In the genomic region with DNA sequence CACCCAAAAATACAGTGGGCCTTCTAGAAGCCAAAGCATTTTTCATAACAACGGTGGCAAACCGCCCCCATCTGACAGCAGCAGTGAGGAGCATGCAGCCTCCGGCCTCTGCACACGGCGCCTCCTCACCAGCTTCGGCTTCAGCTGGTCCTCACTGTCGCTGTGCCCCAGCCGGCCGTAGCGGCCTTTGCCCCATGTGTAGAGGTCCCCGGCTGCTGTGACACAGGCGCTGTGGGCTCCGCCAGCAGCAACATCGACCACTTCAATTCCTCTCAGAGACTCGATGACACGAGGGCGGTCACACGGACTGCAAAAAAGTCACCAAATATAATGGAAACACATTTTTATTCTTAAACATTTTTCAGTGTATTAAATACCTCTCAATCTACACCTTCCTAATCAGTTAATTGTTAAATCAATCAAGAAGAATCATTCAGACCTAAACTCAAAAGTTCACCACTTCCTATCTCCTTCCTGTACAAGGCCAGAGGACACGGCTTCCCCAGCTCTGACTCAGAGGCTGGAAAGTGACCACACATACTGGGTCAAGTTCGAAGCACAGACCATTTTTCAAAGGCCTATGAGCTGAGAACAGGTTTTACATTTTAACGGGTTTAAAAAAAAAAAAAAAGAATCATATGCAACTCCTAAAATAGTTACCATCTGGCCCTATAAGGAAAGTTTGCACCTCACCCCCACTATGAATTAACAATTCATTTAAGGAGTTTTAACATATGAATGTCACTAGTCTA, we compare ENCODE assay signal across 1 cellular context.
TF ChIP-seq lines count a peak whose summit lies in the region.

No MANE protein-coding gene starts in this region.

TF ChIP-seq in WTC11, 78 proteins besides CTCF, POLR2A, EP300 and RAD21 (continued from another document):
- TF ChIP-seq ZBTB43 (CRISPR knock-in tag; IDR thresholded peaks at IDR 0.05) (no peak), ZNF396 (CRISPR knock-in tag; IDR thresholded peaks at IDR 0.05; ENCODE audit: borderline replicate concordance) (no peak), OVOL2 (CRISPR knock-in tag; IDR thresholded peaks at IDR 0.05; ENCODE audit: borderline replicate concordance) (no peak), ZNF121 (CRISPR knock-in tag; IDR thresholded peaks at IDR 0.05) (no peak), ZBTB21 (CRISPR knock-in tag; IDR thresholded peaks at IDR 0.05; ENCODE audit: borderline replicate concordance) (no peak)
